ENCODE assay signal across 8 cellular contexts in the genomic region with DNA sequence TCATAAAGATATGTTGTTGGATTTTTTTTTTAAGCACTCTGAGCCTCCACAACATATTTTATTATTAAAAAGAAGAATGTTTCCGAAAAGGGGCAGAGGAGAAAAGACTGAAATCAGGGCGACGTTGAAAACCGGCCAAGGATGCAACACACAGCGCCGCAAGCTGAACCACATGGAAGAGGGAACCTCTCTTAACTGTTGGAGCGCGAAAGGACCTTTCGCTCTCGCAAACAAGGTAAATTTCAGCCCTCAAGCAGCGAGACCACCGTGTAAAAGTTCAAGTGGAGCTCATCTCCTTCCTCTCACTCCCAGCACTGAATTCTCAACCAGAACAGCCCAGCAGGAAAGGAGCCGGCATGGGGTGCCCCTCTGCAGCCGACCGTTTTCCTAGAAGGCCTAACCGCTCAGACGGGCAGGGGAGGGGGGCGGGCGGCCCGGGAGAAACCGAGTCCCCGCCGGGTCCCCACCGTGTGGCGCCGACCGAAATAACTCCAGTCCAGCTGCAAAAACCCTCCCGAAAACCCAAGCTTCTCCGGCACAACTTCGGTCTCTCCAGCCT. TPM values are rescaled to one million over a fixed set of nuclear protein-coding genes. Genes with fewer than 3 reads are reported as not detected.
A peak's percentile ranks its signal among the peaks of the same experiment; 100 is the strongest.
DNase-seq lines count a peak whose midpoint lies in the region; ATAC-seq and TF ChIP-seq lines count a peak whose summit lies in the region.

No MANE protein-coding gene starts in this region.

- no peak for TF ChIP-seq CTCF in lower leg skin (IDR thresholded peaks at IDR 0.05)

- H3K9me3 ChIP-seq in thymus (ENCODE audit: control insufficient read depth), result no peaks in the 10 kb centered on the region

- ATAC-seq in HG02759 (IDR thresholded peaks at IDR 0.05; ENCODE audit: unreplicated experiment), result peak; percentile 21

- peaks cover 6% of the 10 kb centered on the region for H3K4me1 ChIP-seq in thymus (ENCODE audit: control insufficient read depth, insufficient read depth, low read length)

- H3K36me3 ChIP-seq in thymus (ENCODE audit: control insufficient read depth, insufficient read depth), result no peaks in the 10 kb centered on the region

- intact Hi-C loops in lower leg skin (cut with DNase I; ENCODE audit: low total_unique reads), result no loop called here

- 0 to 1% methylated on average over 26 to 27 of the region's 30 CpGs for WGBS in lower leg skin, 2 donors
- WGBS in thymus, result under 1% methylated on average over 30 of the region's 30 CpGs

- H3K27me3 ChIP-seq in thymus (ENCODE audit: control insufficient read depth, insufficient read depth), result peaks cover 5% of the 10 kb centered on the region

- DNase-seq in stimulated activated CD4-positive, alpha-beta T cell treated with anti-CD3 and anti-CD28 coated beads, Interleukin-2, amount 100 ng/mL, for 24 hours, result peak; percentile 5 to 18
- no peak for DNase-seq in stimulated activated CD4-positive, alpha-beta T cell treated with anti-CD3 and anti-CD28 coated beads, Interleukin-1b, Interleukin-23, amount 100 ng/mL, for 48 hours
- DNase-seq in NCI-H526 (lab: John Stamatoyannopoulos, UW) (peak; percentile 33 to 73), lower leg skin (ENCODE audit: low spot score in 2 of 2) (no peak), NCI-H2081 treated with DMSO at 0.1 percent for 48 hours (lab: John Stamatoyannopoulos, UW) (no peak)
- peak; percentile 1 for DNase-seq in central memory CD4-positive, alpha-beta T cell

- peak overlapping the region; percentile 49 for H3K4me3 ChIP-seq in lower leg skin (ENCODE audit: low read depth, poor library complexity, severe bottlenecking)
- peak overlapping the region; percentile 65 for H3K4me3 ChIP-seq in thymus (ENCODE audit: low read length)

- TF ChIP-seq POLR2A in lower leg skin (IDR thresholded peaks at IDR 0.05), result no peak

- no peak overlapping the region for H3K27ac ChIP-seq in thymus (ENCODE audit: low read depth)

RNA-seq across cellular contexts. Expression of a gene that starts 0.6 kb away (rescaled TPM):
- total RNA-seq in lower leg skin, result under 1 TPM; 0.20 to 0.80 (median 0.48) TPM
- polyA plus RNA-seq in thymus, result 0.46 TPM

Comparison
In these comparisons a context has a peak if more than half of its experiments do, and no peak if none do; other contexts are left out.
1. DNase-seq: peak in stimulated activated CD4-positive, alpha-beta T cell treated with anti-CD3 and anti-CD28 coated beads, Interleukin-2, amount 100 ng/mL, for 24 hours (2 of 2), NCI-H526 (2 of 2) and central memory CD4-positive, alpha-beta T cell (single experiment); none in stimulated activated CD4-positive, alpha-beta T cell treated with anti-CD3 and anti-CD28 coated beads, Interleukin-1b, Interleukin-23, amount 100 ng/mL, for 48 hours (single experiment), lower leg skin (0 of 2) and NCI-H2081 treated with DMSO at 0.1 percent for 48 hours (single experiment).